ENCODE assay signal across 7 cellular contexts in the genomic region with DNA sequence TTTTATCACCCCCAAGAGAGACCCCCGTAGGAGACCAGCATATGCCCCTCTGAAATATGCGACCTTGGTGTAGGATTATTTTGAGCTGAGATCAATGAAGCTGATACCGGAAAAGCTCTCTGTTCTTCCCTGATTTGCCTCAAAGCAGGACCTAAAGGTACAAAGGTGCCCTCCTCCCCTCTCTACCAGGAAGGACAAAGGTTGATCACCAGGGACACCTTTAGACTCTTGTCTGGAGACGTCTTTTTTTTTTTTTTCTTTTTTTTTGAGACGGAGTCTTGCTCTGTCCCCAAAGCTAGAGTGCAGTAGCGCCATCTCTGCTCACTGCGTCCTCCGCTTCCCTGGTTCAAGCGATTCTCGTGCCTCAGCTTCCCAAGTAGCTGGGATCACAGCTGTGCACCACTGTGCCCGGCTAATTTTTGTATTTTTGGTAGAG. TPM values are rescaled to one million over a fixed set of nuclear protein-coding genes. Genes with fewer than 3 reads are reported as not detected.
DNase-seq lines count a peak whose midpoint lies in the region; ATAC-seq, FAIRE-seq and TF ChIP-seq lines count a peak whose summit lies in the region.

No MANE protein-coding gene starts in this region.

- no peaks in the 10 kb centered on the region for H3K36me3 Mint-ChIP-seq in activated CD4-positive, alpha-beta memory T cell treated with anti-CD3 and anti-CD28 coated beads for 36 hours

- WGBS in small intestine, 3 donors: 26 to 59% (median 41%) methylated on average over 10 to 11 of the region's 11 CpGs

- no peak overlapping the region for H3K4me3 ChIP-seq in HCT116 (replicated peaks in 1 of 2; ENCODE audit: low read depth in 1 of 2, low read length in 2 of 2)
- no peak overlapping the region for H3K4me3 ChIP-seq in iPS-18a (ENCODE audit: low read length)
- H3K4me3 ChIP-seq in small intestine (ENCODE audit: low read depth in 1 of 2, low read length in 2 of 2): no peak overlapping the region

- peaks cover 28% of the 10 kb centered on the region for H3K4me1 Mint-ChIP-seq in activated CD4-positive, alpha-beta memory T cell treated with anti-CD3 and anti-CD28 coated beads for 36 hours (ENCODE audit: low read depth)

- no peaks in the 10 kb centered on the region for H3K9me2 ChIP-seq in HCT116 (ENCODE audit: insufficient read depth)

- no peaks in the 10 kb centered on the region for H3K27me3 ChIP-seq in HCT116 (ENCODE audit: insufficient read depth, low read length)
- no peaks in the 10 kb centered on the region for H3K27me3 ChIP-seq in iPS-18a (ENCODE audit: control insufficient read depth, insufficient read depth, low read length)
- no peaks in the 10 kb centered on the region for H3K27me3 ChIP-seq in small intestine (ENCODE audit: control insufficient read depth in 2 of 2, insufficient read depth in 2 of 2, low read length in 2 of 2)

- no peaks in the 10 kb centered on the region for H3K79me2 ChIP-seq in HCT116 (ENCODE audit: insufficient read depth, low read length)

- TF ChIP-seq POLR2A in HCT116 (IDR thresholded peaks at IDR 0.05; ENCODE audit: borderline replicate concordance, extremely low read depth, insufficient read depth, insufficient read length): no peak

- POLR2A ChIA-PET in HCT116 (lab: Charles Lee): interaction anchor here (1.6 kb wide), 1 partner anchor 16 kb away, joined by 6 read pairs; no protein-coding TSS in a partner anchor
- POLR2A ChIA-PET in activated CD4-positive, alpha-beta memory T cell treated with anti-CD3 and anti-CD28 coated beads for 36 hours (lab: Charles Lee): interaction anchor here (1.9 kb wide), 1 partner anchor 33 kb away, joined by 5 read pairs; a partner anchor contains a TSS

- peaks cover 13 to 30% of the 10 kb centered on the region in 2 experiments for H3K4me1 ChIP-seq in HCT116 (ENCODE audit: control insufficient read depth in 1 of 2, insufficient read depth in 2 of 2, low read length in 2 of 2)
- peaks cover 10% of the 10 kb centered on the region for H3K4me1 ChIP-seq in iPS-18a (ENCODE audit: control insufficient read depth, low read depth, low read length)
- H3K4me1 ChIP-seq in small intestine (ENCODE audit: control insufficient read depth in 2 of 2, insufficient read depth in 1 of 2, low read depth in 1 of 2, low read length in 1 of 2): peaks cover 0 to 3% of the 10 kb centered on the region in 2 donors

- no peak for DNase-seq in HCT116 (ENCODE audit: low read depth, low spot score)
- DNase-seq in activated CD4-positive, alpha-beta memory T cell treated with anti-CD3 and anti-CD28 coated beads for 36 hours: no peak
- DNase-seq in small intestine: peak; percentile 95
- DNase-seq in NCI-H1417 treated with DMSO at 0.1 percent for 48 hours (lab: John Stamatoyannopoulos, UW): no peak
- DNase-seq in NCI-H2107 (lab: John Stamatoyannopoulos, UW): no peak

- H3K4me2 ChIP-seq in HCT116 (ENCODE audit: low read length): peak overlapping the region; percentile 70

- H3K9ac ChIP-seq in HCT116 (ENCODE audit: low read length): peak overlapping the region; percentile 74
- H3K9ac ChIP-seq in iPS-18a (ENCODE audit: low read length): peak overlapping the region; percentile 71

- TF ChIP-seq CTCF in HCT116 (IDR thresholded peaks at IDR 0.05 in 2 of 3, conservative IDR thresholded peaks at IDR 0.05 in 1 of 3; ENCODE audit: borderline replicate concordance in 1 of 3, insufficient read depth in 1 of 3, low read depth in 2 of 3, low read length in 2 of 3): no peak

- H4K20me1 ChIP-seq in HCT116 (ENCODE audit: insufficient read depth): no peaks in the 10 kb centered on the region

- H3K36me3 ChIP-seq in HCT116 (ENCODE audit: control insufficient read depth in 1 of 2, insufficient read depth in 2 of 2, low read length in 2 of 2) (no peaks in the 10 kb centered on the region), iPS-18a (ENCODE audit: control insufficient read depth, low read depth, low read length) (no peaks in the 10 kb centered on the region), small intestine (ENCODE audit: control insufficient read depth in 2 of 2, insufficient read depth in 2 of 2, low read length in 2 of 2) (no peaks in the 10 kb centered on the region)

- H3K9me3 ChIP-seq in HCT116 (ENCODE audit: control insufficient read depth in 1 of 2, insufficient read depth in 1 of 2, low read depth in 1 of 2, low read length in 2 of 2) (no peaks in the 10 kb centered on the region), iPS-18a (ENCODE audit: control insufficient read depth, low read depth, low read length) (no peaks in the 10 kb centered on the region), small intestine (ENCODE audit: control insufficient read depth, low read depth) (no peaks in the 10 kb centered on the region)

- no peak for FAIRE-seq in small intestine (lab: Jason Lieb, UNC)

- H3K27ac ChIP-seq in HCT116 (ENCODE audit: low read depth, low read length) (peak overlapping the region; percentile 59; the same call in 1 of the 2 replicates), iPS-18a (ENCODE audit: low read length) (no peak overlapping the region), small intestine (ENCODE audit: low read depth in 1 of 2, low read length in 1 of 2) (peak overlapping the region; percentile 74 to 98)

- BruUV-seq in HCT116 (replicated peaks; lab: Mats Ljungman, UMichigan): no TSS peak

- H3K27ac Mint-ChIP-seq in activated CD4-positive, alpha-beta memory T cell treated with anti-CD3 and anti-CD28 coated beads for 36 hours: peak overlapping the region; percentile 30

- intact Hi-C loops in HCT116 (cut with micrococcal nuclease): no loop called here
- intact Hi-C loops in activated CD4-positive, alpha-beta memory T cell treated with anti-CD3 and anti-CD28 coated beads for 36 hours (cut with micrococcal nuclease): no loop called here

- RAD21 ChIA-PET in HCT116 (lab: Charles Lee; ENCODE audit: low non-redundant PET in 1 of 2, low total read pairs in 2 of 2, uncharacterized antibody in 2 of 2, unreplicated experiment in 2 of 2): interaction anchor here in 1 of 2 experiments (0.5 kb wide), 1 partner anchor 86 kb away, joined by 4 read pairs; no protein-coding TSS in a partner anchor

- H3K27me3 Mint-ChIP-seq in activated CD4-positive, alpha-beta memory T cell treated with anti-CD3 and anti-CD28 coated beads for 36 hours: no peaks in the 10 kb centered on the region

- H3K4me3 Mint-ChIP-seq in activated CD4-positive, alpha-beta memory T cell treated with anti-CD3 and anti-CD28 coated beads for 36 hours: peak overlapping the region; percentile 55

- CTCF ChIA-PET in HCT116 (lab: Charles Lee): no interaction called here
- CTCF ChIA-PET in activated CD4-positive, alpha-beta memory T cell treated with anti-CD3 and anti-CD28 coated beads for 36 hours (lab: Charles Lee): interaction anchor here (1.0 to 1.5 kb wide), 3 partner anchors 79 to 310 kb away, joined by 3 to 4 read pairs (median 4); no protein-coding TSS in a partner anchor

- ATAC-seq in HCT116 (no peak), GM19328 (IDR thresholded peaks at IDR 0.05; ENCODE audit: unreplicated experiment) (no peak)

- no peak overlapping the region for H2AFZ ChIP-seq in HCT116 (ENCODE audit: low read depth, low read length, poor library complexity, severe bottlenecking)

- TF ChIP-seq RAD21 in HCT116 (IDR thresholded peaks at IDR 0.05; ENCODE audit: low read depth): no peak; the same call in 1 of the 2 replicates

- H3K9me3 Mint-ChIP-seq in activated CD4-positive, alpha-beta memory T cell treated with anti-CD3 and anti-CD28 coated beads for 36 hours: no peaks in the 10 kb centered on the region

TF ChIP-seq in HCT116, 20 proteins besides CTCF, POLR2A, EP300 and RAD21 (continues in another document):
- TF ChIP-seq CBX3 (IDR thresholded peaks at IDR 0.05; ENCODE audit: low read depth) (no peak), CEBPB (IDR thresholded peaks at IDR 0.05; ENCODE audit: low read depth) (no peak)
- TF ChIP-seq, protein P1, sequence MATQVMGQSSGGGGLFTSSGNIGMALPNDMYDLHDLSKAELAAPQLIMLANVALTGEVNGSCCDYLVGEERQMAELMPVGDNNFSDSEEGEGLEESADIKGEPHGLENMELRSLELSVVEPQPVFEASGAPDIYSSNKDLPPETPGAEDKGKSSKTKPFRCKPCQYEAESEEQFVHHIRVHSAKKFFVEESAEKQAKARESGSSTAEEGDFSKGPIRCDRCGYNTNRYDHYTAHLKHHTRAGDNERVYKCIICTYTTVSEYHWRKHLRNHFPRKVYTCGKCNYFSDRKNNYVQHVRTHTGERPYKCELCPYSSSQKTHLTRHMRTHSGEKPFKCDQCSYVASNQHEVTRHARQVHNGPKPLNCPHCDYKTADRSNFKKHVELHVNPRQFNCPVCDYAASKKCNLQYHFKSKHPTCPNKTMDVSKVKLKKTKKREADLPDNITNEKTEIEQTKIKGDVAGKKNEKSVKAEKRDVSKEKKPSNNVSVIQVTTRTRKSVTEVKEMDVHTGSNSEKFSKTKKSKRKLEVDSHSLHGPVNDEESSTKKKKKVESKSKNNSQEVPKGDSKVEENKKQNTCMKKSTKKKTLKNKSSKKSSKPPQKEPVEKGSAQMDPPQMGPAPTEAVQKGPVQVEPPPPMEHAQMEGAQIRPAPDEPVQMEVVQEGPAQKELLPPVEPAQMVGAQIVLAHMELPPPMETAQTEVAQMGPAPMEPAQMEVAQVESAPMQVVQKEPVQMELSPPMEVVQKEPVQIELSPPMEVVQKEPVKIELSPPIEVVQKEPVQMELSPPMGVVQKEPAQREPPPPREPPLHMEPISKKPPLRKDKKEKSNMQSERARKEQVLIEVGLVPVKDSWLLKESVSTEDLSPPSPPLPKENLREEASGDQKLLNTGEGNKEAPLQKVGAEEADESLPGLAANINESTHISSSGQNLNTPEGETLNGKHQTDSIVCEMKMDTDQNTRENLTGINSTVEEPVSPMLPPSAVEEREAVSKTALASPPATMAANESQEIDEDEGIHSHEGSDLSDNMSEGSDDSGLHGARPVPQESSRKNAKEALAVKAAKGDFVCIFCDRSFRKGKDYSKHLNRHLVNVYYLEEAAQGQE (IDR thresholded peaks at IDR 0.05; ENCODE audit: low read depth): no peak

RNA-seq across cellular contexts. Expression of a gene that starts 0.8 kb away (rescaled TPM):
- 6.4 TPM for total RNA-seq in HCT116 (2021; ENCODE audit: unreplicated experiment)
- polyA plus RNA-seq in HCT116 (2012): 4.7 and 5.1 TPM in 2 replicates
- 1 to 10 TPM; 2.1 to 2.2 TPM for total RNA-seq in activated CD4-positive, alpha-beta memory T cell treated with anti-CD3 and anti-CD28 coated beads for 36 hours
- polyA plus RNA-seq in small intestine: 10 to 100 TPM in 2 of 3 donors, 1 to 10 TPM in 1; 9.5 to 19.9 (median 19.2) TPM

RNA-seq across cellular contexts. Expression of a gene that starts 26.3 kb away (rescaled TPM):
- total RNA-seq in HCT116 (2021; ENCODE audit: unreplicated experiment): 20.7 TPM
- polyA plus RNA-seq in HCT116 (2012): 20.5 and 21.0 TPM in 2 replicates
- 1 to 10 TPM; 4.6 to 6.0 TPM for total RNA-seq in activated CD4-positive, alpha-beta memory T cell treated with anti-CD3 and anti-CD28 coated beads for 36 hours
- polyA plus RNA-seq in small intestine: 10 to 100 TPM; 37.3 to 77.5 (median 75.8) TPM

RNA-seq across cellular contexts. Expression of a gene that starts 32.8 kb away (rescaled TPM):
- total RNA-seq in HCT116 (2021; ENCODE audit: unreplicated experiment): 19.1 TPM
- 15.5 and 19.6 TPM in 2 replicates for polyA plus RNA-seq in HCT116 (2012)
- 1 to 10 TPM; 7.4 to 9.5 TPM for total RNA-seq in activated CD4-positive, alpha-beta memory T cell treated with anti-CD3 and anti-CD28 coated beads for 36 hours
- polyA plus RNA-seq in small intestine: 10 to 100 TPM; 17.6 to 21.1 (median 18.6) TPM

RNA-seq across cellular contexts. Expression of a gene that starts 45.9 kb away (rescaled TPM):
- 159 TPM for total RNA-seq in HCT116 (2021; ENCODE audit: unreplicated experiment)
- 84.5 and 99.9 TPM in 2 replicates for polyA plus RNA-seq in HCT116 (2012)
- total RNA-seq in activated CD4-positive, alpha-beta memory T cell treated with anti-CD3 and anti-CD28 coated beads for 36 hours: 100 to 1,000 TPM; 106 to 121 TPM
- polyA plus RNA-seq in small intestine: 100 to 1,000 TPM in 1 of 3 donors, 10 to 100 TPM in 2; 67.8 to 120 (median 89.0) TPM
